Comparison of ENCODE assay signal across 8 cellular contexts in genomic region chr9:4298255-4299005, GRCh38. TPM values are rescaled to one million over a fixed set of nuclear protein-coding genes. Genes with fewer than 3 reads are reported as not detected.
DNase-seq lines count a peak whose midpoint lies in the region; ATAC-seq and TF ChIP-seq lines count a peak whose summit lies in the region.

No MANE protein-coding gene starts in this region.

- H3K27me3 Mint-ChIP-seq in activated CD4-positive, alpha-beta memory T cell treated with anti-CD3 and anti-CD28 coated beads, Interleukin-2, amount 10 ng/mL, durations not matched to agents 7 days and 5 days = peaks cover 72% of the 10 kb centered on the region

- H3K27me3 ChIP-seq in SK-N-SH (ENCODE audit: insufficient read depth) (no peaks in the 10 kb centered on the region), mucosa of stomach (ENCODE audit: control insufficient read depth, insufficient read depth, low read length) (no peaks in the 10 kb centered on the region), suprapubic skin (peaks cover 10% of the 10 kb centered on the region)

- H3K4me1 Mint-ChIP-seq in activated CD4-positive, alpha-beta memory T cell treated with anti-CD3 and anti-CD28 coated beads, Interleukin-2, amount 10 ng/mL, durations not matched to agents 7 days and 5 days = peaks cover 15% of the 10 kb centered on the region

- H3K36me3 Mint-ChIP-seq in activated CD4-positive, alpha-beta memory T cell treated with anti-CD3 and anti-CD28 coated beads, Interleukin-2, amount 10 ng/mL, durations not matched to agents 7 days and 5 days (ENCODE audit: low read depth) = no peaks in the 10 kb centered on the region

- H3K27ac Mint-ChIP-seq in activated CD4-positive, alpha-beta memory T cell treated with anti-CD3 and anti-CD28 coated beads, Interleukin-2, amount 10 ng/mL, durations not matched to agents 7 days and 5 days = peak overlapping the region; percentile 21

- H3K27ac ChIP-seq in SK-N-SH (ENCODE audit: low read depth in 2 of 2, low read length in 1 of 2) (peak overlapping the region in 1 of 2 experiments; percentile 99; a peak in 2 of 4 replicates), suprapubic skin (peak overlapping the region; percentile 88)

- H3K4me3 ChIP-seq in SK-N-SH (ENCODE audit: low read depth in 2 of 2, low read length in 1 of 2) (peak overlapping the region; percentile 73 to 79), epithelial cell of esophagus (ENCODE audit: low read length) (peak overlapping the region; percentile 62), mucosa of stomach (ENCODE audit: low read length) (peak overlapping the region; percentile 76), suprapubic skin (peak overlapping the region; percentile 78)

- H4K20me1 ChIP-seq in SK-N-SH (ENCODE audit: insufficient read depth) = no peaks in the 10 kb centered on the region

- H3K9ac ChIP-seq in SK-N-SH (peak overlapping the region; percentile 98), mucosa of stomach (ENCODE audit: low read length) (peak overlapping the region; percentile 89)

- H3K9me3 ChIP-seq in SK-N-SH = no peaks in the 10 kb centered on the region
- no peaks in the 10 kb centered on the region for H3K9me3 ChIP-seq in mucosa of stomach (ENCODE audit: control insufficient read depth, low read length)
- no peaks in the 10 kb centered on the region for H3K9me3 ChIP-seq in suprapubic skin

- peak overlapping the region; percentile 96 for H3K4me2 ChIP-seq in SK-N-SH

- H3K9me2 ChIP-seq in SK-N-SH = no peaks in the 10 kb centered on the region

- DNase-seq in SK-N-SH (peak; percentile 44), HT1080 (ENCODE audit: low read depth) (peak; percentile 56), epithelial cell of esophagus (ENCODE audit: low read depth) (peak; percentile 72), suprapubic skin (ENCODE audit: low spot score in 2 of 2) (peak; percentile 67 to 78), NCI-H226 (no peak)
- peak; percentile 38 for DNase-seq in activated CD4-positive, alpha-beta memory T cell treated with anti-CD3 and anti-CD28 coated beads, Interleukin-2, amount 10 ng/mL, durations not matched to agents 7 days and 5 days

- H3K79me2 ChIP-seq in SK-N-SH (ENCODE audit: insufficient read depth) = peaks cover 55% of the 10 kb centered on the region

- TF ChIP-seq RAD21 in SK-N-SH (IDR thresholded peaks at IDR 0.05; ENCODE audit: low read length) = no peak

- H3K36me3 ChIP-seq in SK-N-SH (replicated peaks in 1 of 2; ENCODE audit: control insufficient read depth in 1 of 2, insufficient read depth in 2 of 2, low read length in 1 of 2) (no peaks in the 10 kb centered on the region), mucosa of stomach (ENCODE audit: control insufficient read depth, insufficient read depth, low read length) (no peaks in the 10 kb centered on the region), suprapubic skin (no peaks in the 10 kb centered on the region)

- H3F3A ChIP-seq in SK-N-SH (replicated peaks; ENCODE audit: insufficient read depth) = peaks cover 52% of the 10 kb centered on the region

- TF ChIP-seq CTCF in SK-N-SH (IDR thresholded peaks at IDR 0.05) (no peak), epithelial cell of esophagus (IDR thresholded peaks at IDR 0.05; ENCODE audit: insufficient read depth, low read depth, low read length, missing control alignments) (no peak), suprapubic skin (IDR thresholded peaks at IDR 0.05) (no peak)

- H3K4me1 ChIP-seq in SK-N-SH (ENCODE audit: control insufficient read depth in 1 of 2, insufficient read depth in 2 of 2, low read depth in 1 of 2, low read length in 1 of 2) (peaks cover 20 to 31% of the 10 kb centered on the region in 2 experiments; a peak in 3 of 4 replicates), mucosa of stomach (ENCODE audit: control insufficient read depth, insufficient read depth, low read length) (no peaks in the 10 kb centered on the region), suprapubic skin (peaks cover 25% of the 10 kb centered on the region)

- CTCF ChIA-PET in SK-N-SH (lab: Yijun Ruan, JAX) = no interaction called here
- CTCF ChIA-PET in activated CD4-positive, alpha-beta memory T cell treated with anti-CD3 and anti-CD28 coated beads, Interleukin-2, amount 10 ng/mL, durations not matched to agents 7 days and 5 days (lab: Charles Lee) = no interaction called here

- no peak for ATAC-seq in SK-N-SH treated with all-trans-retinoic acid at 6 μM for 48 hours

- TF ChIP-seq EP300 in SK-N-SH (IDR thresholded peaks at IDR 0.05; ENCODE audit: borderline replicate concordance in 1 of 2, low read depth in 1 of 2, low read length in 1 of 2) = no peak
- TF ChIP-seq EP300 in suprapubic skin (IDR thresholded peaks at IDR 0.05) = no peak

- TF ChIP-seq POLR2A in suprapubic skin (IDR thresholded peaks at IDR 0.05) = no peak

- no peaks in the 10 kb centered on the region for H3K9me3 Mint-ChIP-seq in activated CD4-positive, alpha-beta memory T cell treated with anti-CD3 and anti-CD28 coated beads, Interleukin-2, amount 10 ng/mL, durations not matched to agents 7 days and 5 days

- 2% methylated on average over 47 of the region's 54 CpGs for WGBS in SK-N-SH (ENCODE audit: low lambda C conversion rate)
- 6% methylated on average over 27 of the region's 54 CpGs for WGBS in suprapubic skin

- POLR2A ChIA-PET in SK-N-SH (lab: Yijun Ruan, JAX) = no interaction called here
- POLR2A ChIA-PET in activated CD4-positive, alpha-beta memory T cell treated with anti-CD3 and anti-CD28 coated beads, Interleukin-2, amount 10 ng/mL, durations not matched to agents 7 days and 5 days (lab: Charles Lee) = interaction anchor here (1.0 kb wide), 1 partner anchor 772 kb away, joined by 4 read pairs; the partner anchor contains the start of gene RFX3

- H3K4me3 Mint-ChIP-seq in activated CD4-positive, alpha-beta memory T cell treated with anti-CD3 and anti-CD28 coated beads, Interleukin-2, amount 10 ng/mL, durations not matched to agents 7 days and 5 days = peak overlapping the region; percentile 87

- H2AFZ ChIP-seq in SK-N-SH (ENCODE audit: low read depth) = no peak overlapping the region

TF ChIP-seq in SK-N-SH, 30 proteins besides CTCF, POLR2A, EP300 and RAD21 (continues in another document):
- TF ChIP-seq RXRA (IDR thresholded peaks at IDR 0.05; ENCODE audit: borderline replicate concordance, low read depth) (no peak), PBX3 (IDR thresholded peaks at IDR 0.05) (no peak), GATA2 (CRISPR knock-in tag; IDR thresholded peaks at IDR 0.05) (no peak), JUND (IDR thresholded peaks at IDR 0.05) (no peak), MEF2A (IDR thresholded peaks at IDR 0.05; ENCODE audit: borderline replicate concordance, low read depth) (no peak), NRF1 (IDR thresholded peaks at IDR 0.05; ENCODE audit: low read depth, low read length) (no peak), USF2 (IDR thresholded peaks at IDR 0.05; ENCODE audit: borderline replicate concordance, low read depth, low read length) (no peak)

TF ChIP-seq in SK-N-SH treated with all-trans-retinoic acid at 6 μM for 48 hours, 23 proteins besides CTCF, POLR2A, EP300 and RAD21:
- no peak for TF ChIP-seq ZNF70 (CRISPR knock-in tag; IDR thresholded peaks at IDR 0.05)
- TF ChIP-seq ZC3H10 (CRISPR knock-in tag; IDR thresholded peaks at IDR 0.05) = no peak
- TF ChIP-seq ARNTL (CRISPR knock-in tag; IDR thresholded peaks at IDR 0.05; ENCODE audit: borderline replicate concordance, low read depth) = no peak
- TF ChIP-seq OSR1 (CRISPR knock-in tag; IDR thresholded peaks at IDR 0.05) = no peak
- TF ChIP-seq ESRRG (CRISPR knock-in tag; IDR thresholded peaks at IDR 0.05) = no peak
- no peak for TF ChIP-seq ZNF565 (CRISPR knock-in tag; conservative IDR thresholded peaks at IDR 0.05; ENCODE audit: low read depth)
- no peak for TF ChIP-seq BACH2 (CRISPR knock-in tag; IDR thresholded peaks at IDR 0.05; ENCODE audit: borderline replicate concordance)
- TF ChIP-seq CSRNP3 (CRISPR knock-in tag; IDR thresholded peaks at IDR 0.05) = no peak
- no peak for TF ChIP-seq CSDC2 (CRISPR knock-in tag; IDR thresholded peaks at IDR 0.05)

RNA-seq across cellular contexts. Expression of gene GLIS3, which starts 1.4 kb away (rescaled TPM):
- 4.7 and 5.1 TPM in 2 replicates for polyA plus RNA-seq in SK-N-SH (2012; rRNA removed)
- polyA plus RNA-seq in SK-N-SH (2012; cell fraction: cytosol; rRNA removed) = 4.2 and 5.3 TPM in 2 replicates
- 8.2 and 10.9 TPM in 2 replicates for polyA plus RNA-seq in SK-N-SH (2012; cell fraction: nucleus; rRNA removed)
- total RNA-seq in HT1080 (2014; rRNA removed; shearing (Covaris generic)) = 13.2 and 13.3 TPM in 2 replicates
- polyA plus RNA-seq in HT1080 (2015; cell fraction: cytosol; rRNA removed) = 13.7 and 18.0 TPM in 2 replicates
- polyA plus RNA-seq in HT1080 (2015; cell fraction: nucleus; rRNA removed) = 13.0 and 14.1 TPM in 2 replicates
- under 1 TPM; 0.33 to 0.35 TPM for total RNA-seq in activated CD4-positive, alpha-beta memory T cell treated with anti-CD3 and anti-CD28 coated beads, Interleukin-2, amount 10 ng/mL, durations not matched to agents 7 days and 5 days
- 1 to 10 TPM; 2.0 to 4.5 (median 2.9) TPM for total RNA-seq in suprapubic skin
